ENCODE assay signal across 1 cellular context in the genomic region with DNA sequence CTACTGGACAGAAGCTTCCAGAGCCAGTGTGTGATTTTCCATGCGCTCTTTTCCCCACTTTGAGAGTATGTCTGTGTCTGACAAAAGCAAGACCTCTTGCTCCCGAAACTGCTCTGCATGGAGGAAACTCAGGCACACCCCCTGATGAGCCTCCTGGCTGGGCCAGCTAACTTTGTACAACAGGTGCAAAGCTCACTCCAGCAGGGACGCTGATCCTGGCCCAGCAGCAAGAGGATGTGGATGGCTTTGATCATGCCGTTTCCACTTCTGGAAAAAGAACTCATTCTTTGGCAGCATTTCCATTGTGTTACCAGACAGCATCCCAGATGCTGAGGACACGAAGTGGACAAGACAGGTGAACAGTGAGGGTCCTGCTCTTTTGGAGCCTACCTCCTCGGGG.
TF ChIP-seq lines count a peak whose summit lies in the region.

No MANE protein-coding gene starts in this region.

TF ChIP-seq in HepG2, 621 proteins besides CTCF, POLR2A, EP300 and RAD21 (continued from another document and continues in another):
- TF ChIP-seq, protein P1, sequence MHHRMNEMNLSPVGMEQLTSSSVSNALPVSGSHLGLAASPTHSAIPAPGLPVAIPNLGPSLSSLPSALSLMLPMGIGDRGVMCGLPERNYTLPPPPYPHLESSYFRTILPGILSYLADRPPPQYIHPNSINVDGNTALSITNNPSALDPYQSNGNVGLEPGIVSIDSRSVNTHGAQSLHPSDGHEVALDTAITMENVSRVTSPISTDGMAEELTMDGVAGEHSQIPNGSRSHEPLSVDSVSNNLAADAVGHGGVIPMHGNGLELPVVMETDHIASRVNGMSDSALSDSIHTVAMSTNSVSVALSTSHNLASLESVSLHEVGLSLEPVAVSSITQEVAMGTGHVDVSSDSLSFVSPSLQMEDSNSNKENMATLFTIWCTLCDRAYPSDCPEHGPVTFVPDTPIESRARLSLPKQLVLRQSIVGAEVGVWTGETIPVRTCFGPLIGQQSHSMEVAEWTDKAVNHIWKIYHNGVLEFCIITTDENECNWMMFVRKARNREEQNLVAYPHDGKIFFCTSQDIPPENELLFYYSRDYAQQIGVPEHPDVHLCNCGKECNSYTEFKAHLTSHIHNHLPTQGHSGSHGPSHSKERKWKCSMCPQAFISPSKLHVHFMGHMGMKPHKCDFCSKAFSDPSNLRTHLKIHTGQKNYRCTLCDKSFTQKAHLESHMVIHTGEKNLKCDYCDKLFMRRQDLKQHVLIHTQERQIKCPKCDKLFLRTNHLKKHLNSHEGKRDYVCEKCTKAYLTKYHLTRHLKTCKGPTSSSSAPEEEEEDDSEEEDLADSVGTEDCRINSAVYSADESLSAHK (CRISPR knock-in tag; IDR thresholded peaks at IDR 0.05; ENCODE audit: borderline replicate concordance), result no peak
- TF ChIP-seq SOX6 (IDR thresholded peaks at IDR 0.05), result no peak
- peak; percentile 89 for TF ChIP-seq SOX6 (CRISPR knock-in tag; IDR thresholded peaks at IDR 0.05)
- no peak for TF ChIP-seq ZNF883 (CRISPR knock-in tag; IDR thresholded peaks at IDR 0.05; ENCODE audit: not compliant biosample characterization)
- TF ChIP-seq EHMT2 (IDR thresholded peaks at IDR 0.05; ENCODE audit: borderline replicate concordance, low read depth, low read length), result peak; percentile 38; the same call in 1 of the 2 replicates
- TF ChIP-seq, protein P2, sequence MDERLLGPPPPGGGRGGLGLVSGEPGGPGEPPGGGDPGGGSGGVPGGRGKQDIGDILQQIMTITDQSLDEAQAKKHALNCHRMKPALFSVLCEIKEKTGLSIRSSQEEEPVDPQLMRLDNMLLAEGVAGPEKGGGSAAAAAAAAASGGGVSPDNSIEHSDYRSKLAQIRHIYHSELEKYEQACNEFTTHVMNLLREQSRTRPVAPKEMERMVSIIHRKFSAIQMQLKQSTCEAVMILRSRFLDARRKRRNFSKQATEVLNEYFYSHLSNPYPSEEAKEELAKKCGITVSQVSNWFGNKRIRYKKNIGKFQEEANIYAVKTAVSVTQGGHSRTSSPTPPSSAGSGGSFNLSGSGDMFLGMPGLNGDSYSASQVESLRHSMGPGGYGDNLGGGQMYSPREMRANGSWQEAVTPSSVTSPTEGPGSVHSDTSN (CRISPR knock-in tag; IDR thresholded peaks at IDR 0.05), result no peak
- no peak for TF ChIP-seq PHF8 (CRISPR knock-in tag; IDR thresholded peaks at IDR 0.05)
- TF ChIP-seq TBL1XR1 (IDR thresholded peaks at IDR 0.05; ENCODE audit: borderline replicate concordance, low read length, partially characterized antibody), result no peak
- no peak for TF ChIP-seq XBP1 (CRISPR knock-in tag; IDR thresholded peaks at IDR 0.05)
- no peak for TF ChIP-seq MIER3 (CRISPR knock-in tag; IDR thresholded peaks at IDR 0.05; ENCODE audit: borderline replicate concordance)
- TF ChIP-seq ZNF772 (CRISPR knock-in tag; IDR thresholded peaks at IDR 0.05), result peak; percentile 60; the same call in 1 of the 2 replicates
- peak; percentile 66; the same call in 1 of the 2 replicates for TF ChIP-seq TBX2 (CRISPR knock-in tag; IDR thresholded peaks at IDR 0.05; ENCODE audit: borderline replicate concordance)
- peak; percentile 13; the same call in 1 of the 2 replicates for TF ChIP-seq ZMYM3 (CRISPR knock-in tag; IDR thresholded peaks at IDR 0.05)
- no peak for TF ChIP-seq SRSF9 (IDR thresholded peaks at IDR 0.05; ENCODE audit: borderline replicate concordance, insufficient read depth, low read depth, low read length, poor library complexity, severe bottlenecking)
- TF ChIP-seq, protein P3, sequence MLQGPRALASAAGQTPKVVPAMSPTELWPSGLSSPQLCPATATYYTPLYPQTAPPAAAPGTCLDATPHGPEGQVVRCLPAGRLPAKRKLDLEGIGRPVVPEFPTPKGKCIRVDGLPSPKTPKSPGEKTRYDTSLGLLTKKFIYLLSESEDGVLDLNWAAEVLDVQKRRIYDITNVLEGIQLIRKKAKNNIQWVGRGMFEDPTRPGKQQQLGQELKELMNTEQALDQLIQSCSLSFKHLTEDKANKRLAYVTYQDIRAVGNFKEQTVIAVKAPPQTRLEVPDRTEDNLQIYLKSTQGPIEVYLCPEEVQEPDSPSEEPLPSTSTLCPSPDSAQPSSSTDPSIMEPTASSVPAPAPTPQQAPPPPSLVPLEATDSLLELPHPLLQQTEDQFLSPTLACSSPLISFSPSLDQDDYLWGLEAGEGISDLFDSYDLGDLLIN (CRISPR knock-in tag; IDR thresholded peaks at IDR 0.05; ENCODE audit: borderline replicate concordance), result no peak
- TF ChIP-seq, protein P4, sequence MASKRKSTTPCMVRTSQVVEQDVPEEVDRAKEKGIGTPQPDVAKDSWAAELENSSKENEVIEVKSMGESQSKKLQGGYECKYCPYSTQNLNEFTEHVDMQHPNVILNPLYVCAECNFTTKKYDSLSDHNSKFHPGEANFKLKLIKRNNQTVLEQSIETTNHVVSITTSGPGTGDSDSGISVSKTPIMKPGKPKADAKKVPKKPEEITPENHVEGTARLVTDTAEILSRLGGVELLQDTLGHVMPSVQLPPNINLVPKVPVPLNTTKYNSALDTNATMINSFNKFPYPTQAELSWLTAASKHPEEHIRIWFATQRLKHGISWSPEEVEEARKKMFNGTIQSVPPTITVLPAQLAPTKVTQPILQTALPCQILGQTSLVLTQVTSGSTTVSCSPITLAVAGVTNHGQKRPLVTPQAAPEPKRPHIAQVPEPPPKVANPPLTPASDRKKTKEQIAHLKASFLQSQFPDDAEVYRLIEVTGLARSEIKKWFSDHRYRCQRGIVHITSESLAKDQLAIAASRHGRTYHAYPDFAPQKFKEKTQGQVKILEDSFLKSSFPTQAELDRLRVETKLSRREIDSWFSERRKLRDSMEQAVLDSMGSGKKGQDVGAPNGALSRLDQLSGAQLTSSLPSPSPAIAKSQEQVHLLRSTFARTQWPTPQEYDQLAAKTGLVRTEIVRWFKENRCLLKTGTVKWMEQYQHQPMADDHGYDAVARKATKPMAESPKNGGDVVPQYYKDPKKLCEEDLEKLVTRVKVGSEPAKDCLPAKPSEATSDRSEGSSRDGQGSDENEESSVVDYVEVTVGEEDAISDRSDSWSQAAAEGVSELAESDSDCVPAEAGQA (IDR thresholded peaks at IDR 0.05; ENCODE audit: low read depth), result no peak
- TF ChIP-seq, protein P4 (CRISPR knock-in tag; IDR thresholded peaks at IDR 0.05; ENCODE audit: borderline replicate concordance), result no peak
- no peak for TF ChIP-seq STAG1 (CRISPR knock-in tag; IDR thresholded peaks at IDR 0.05)
- no peak for TF ChIP-seq ZNF232 (CRISPR knock-in tag; IDR thresholded peaks at IDR 0.05; ENCODE audit: borderline replicate concordance)
- TF ChIP-seq ZNF788 (CRISPR knock-in tag; IDR thresholded peaks at IDR 0.05; ENCODE audit: borderline replicate concordance), result peak; percentile 54; the same call in 1 of the 2 replicates
- no peak for TF ChIP-seq ZNF564 (CRISPR knock-in tag; IDR thresholded peaks at IDR 0.05)
- TF ChIP-seq HNRNPUL1 (IDR thresholded peaks at IDR 0.05; ENCODE audit: low read depth, low read length), result no peak
- no peak for TF ChIP-seq ZNF354B (CRISPR knock-in tag; IDR thresholded peaks at IDR 0.05)
- no peak for TF ChIP-seq YY1 (IDR thresholded peaks at IDR 0.05; ENCODE audit: insufficient read depth, insufficient replicate concordance, low read depth, low read length)
- peak; percentile 51; the same call in 1 of the 2 replicates for TF ChIP-seq RARA (CRISPR knock-in tag; IDR thresholded peaks at IDR 0.05)
- no peak for TF ChIP-seq ZNF562 (CRISPR knock-in tag; IDR thresholded peaks at IDR 0.05; ENCODE audit: borderline replicate concordance)
- no peak for TF ChIP-seq MTF2 (CRISPR knock-in tag; IDR thresholded peaks at IDR 0.05; ENCODE audit: borderline replicate concordance)
- TF ChIP-seq KLF12 (CRISPR knock-in tag; IDR thresholded peaks at IDR 0.05; ENCODE audit: borderline replicate concordance), result no peak
- TF ChIP-seq ZNF563 (CRISPR knock-in tag; IDR thresholded peaks at IDR 0.05), result no peak
- TF ChIP-seq FOXK1 (CRISPR knock-in tag; IDR thresholded peaks at IDR 0.05; ENCODE audit: borderline replicate concordance, low read depth), result 0 out of 2 replicates have a peak, but pooled peaks have one; percentile 37
- TF ChIP-seq, protein P5, sequence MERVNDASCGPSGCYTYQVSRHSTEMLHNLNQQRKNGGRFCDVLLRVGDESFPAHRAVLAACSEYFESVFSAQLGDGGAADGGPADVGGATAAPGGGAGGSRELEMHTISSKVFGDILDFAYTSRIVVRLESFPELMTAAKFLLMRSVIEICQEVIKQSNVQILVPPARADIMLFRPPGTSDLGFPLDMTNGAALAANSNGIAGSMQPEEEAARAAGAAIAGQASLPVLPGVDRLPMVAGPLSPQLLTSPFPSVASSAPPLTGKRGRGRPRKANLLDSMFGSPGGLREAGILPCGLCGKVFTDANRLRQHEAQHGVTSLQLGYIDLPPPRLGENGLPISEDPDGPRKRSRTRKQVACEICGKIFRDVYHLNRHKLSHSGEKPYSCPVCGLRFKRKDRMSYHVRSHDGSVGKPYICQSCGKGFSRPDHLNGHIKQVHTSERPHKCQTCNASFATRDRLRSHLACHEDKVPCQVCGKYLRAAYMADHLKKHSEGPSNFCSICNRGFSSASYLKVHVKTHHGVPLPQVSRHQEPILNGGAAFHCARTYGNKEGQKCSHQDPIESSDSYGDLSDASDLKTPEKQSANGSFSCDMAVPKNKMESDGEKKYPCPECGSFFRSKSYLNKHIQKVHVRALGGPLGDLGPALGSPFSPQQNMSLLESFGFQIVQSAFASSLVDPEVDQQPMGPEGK (CRISPR knock-in tag; IDR thresholded peaks at IDR 0.05), result peak; percentile 23; the same call in 1 of the 2 replicates
- TF ChIP-seq ZEB1 (IDR thresholded peaks at IDR 0.05; ENCODE audit: insufficient replicate concordance, low read depth), result peak; percentile 27
- TF ChIP-seq ARID2 (CRISPR knock-in tag; IDR thresholded peaks at IDR 0.05; ENCODE audit: borderline replicate concordance), result no peak
- TF ChIP-seq AGO1 (IDR thresholded peaks at IDR 0.05; ENCODE audit: low read depth, low read length, poor library complexity, severe bottlenecking), result no peak
- peak; percentile 32; the same call in 1 of the 2 replicates for TF ChIP-seq FOSL2 (CRISPR knock-in tag; IDR thresholded peaks at IDR 0.05)
- TF ChIP-seq PHF5A (CRISPR knock-in tag; IDR thresholded peaks at IDR 0.05; ENCODE audit: low read depth, unreplicated experiment), result no peak
- no peak for TF ChIP-seq ZNF326 (CRISPR knock-in tag; IDR thresholded peaks at IDR 0.05; ENCODE audit: borderline replicate concordance)
- no peak for TF ChIP-seq TCF12 (IDR thresholded peaks at IDR 0.05)
- TF ChIP-seq TCF12 (CRISPR knock-in tag; IDR thresholded peaks at IDR 0.05), result no peak
- no peak for TF ChIP-seq RNF2 (conservative IDR thresholded peaks at IDR 0.05; ENCODE audit: low read depth)
- no peak for TF ChIP-seq RAD51 (IDR thresholded peaks at IDR 0.05; ENCODE audit: borderline replicate concordance)
- TF ChIP-seq ZFP36 (IDR thresholded peaks at IDR 0.05; ENCODE audit: borderline replicate concordance, low read depth, low read length, partially characterized antibody), result no peak
- no peak for TF ChIP-seq ZBTB42 (CRISPR knock-in tag; IDR thresholded peaks at IDR 0.05)
- TF ChIP-seq ZNF432 (CRISPR knock-in tag; IDR thresholded peaks at IDR 0.05; ENCODE audit: borderline replicate concordance), result no peak
- no peak for TF ChIP-seq PHF20 (CRISPR knock-in tag; IDR thresholded peaks at IDR 0.05)
- TF ChIP-seq ISL2 (CRISPR knock-in tag; IDR thresholded peaks at IDR 0.05), result no peak
- TF ChIP-seq, protein P6, sequence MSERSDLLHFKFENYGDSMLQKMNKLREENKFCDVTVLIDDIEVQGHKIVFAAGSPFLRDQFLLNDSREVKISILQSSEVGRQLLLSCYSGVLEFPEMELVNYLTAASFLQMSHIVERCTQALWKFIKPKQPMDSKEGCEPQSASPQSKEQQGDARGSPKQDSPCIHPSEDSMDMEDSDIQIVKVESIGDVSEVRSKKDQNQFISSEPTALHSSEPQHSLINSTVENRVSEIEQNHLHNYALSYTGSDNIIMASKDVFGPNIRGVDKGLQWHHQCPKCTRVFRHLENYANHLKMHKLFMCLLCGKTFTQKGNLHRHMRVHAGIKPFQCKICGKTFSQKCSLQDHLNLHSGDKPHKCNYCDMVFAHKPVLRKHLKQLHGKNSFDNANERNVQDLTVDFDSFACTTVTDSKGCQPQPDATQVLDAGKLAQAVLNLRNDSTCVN (CRISPR knock-in tag; IDR thresholded peaks at IDR 0.05; ENCODE audit: borderline replicate concordance), result peak; percentile 83; the same call in 1 of the 2 replicates
- TF ChIP-seq MAF1 (CRISPR knock-in tag; IDR thresholded peaks at IDR 0.05; ENCODE audit: borderline replicate concordance), result no peak
- no peak for TF ChIP-seq BHLHE40 (IDR thresholded peaks at IDR 0.05; ENCODE audit: low read length)
- TF ChIP-seq, protein P7, sequence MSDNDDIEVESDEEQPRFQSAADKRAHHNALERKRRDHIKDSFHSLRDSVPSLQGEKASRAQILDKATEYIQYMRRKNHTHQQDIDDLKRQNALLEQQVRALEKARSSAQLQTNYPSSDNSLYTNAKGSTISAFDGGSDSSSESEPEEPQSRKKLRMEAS (IDR thresholded peaks at IDR 0.05), result peak; percentile 36; the same call in 1 of the 2 replicates
- TF ChIP-seq RBFOX2 (IDR thresholded peaks at IDR 0.05; ENCODE audit: low read depth, low read length), result no peak
- no peak for TF ChIP-seq ZNF24 (IDR thresholded peaks at IDR 0.05)
- TF ChIP-seq, protein P8, sequence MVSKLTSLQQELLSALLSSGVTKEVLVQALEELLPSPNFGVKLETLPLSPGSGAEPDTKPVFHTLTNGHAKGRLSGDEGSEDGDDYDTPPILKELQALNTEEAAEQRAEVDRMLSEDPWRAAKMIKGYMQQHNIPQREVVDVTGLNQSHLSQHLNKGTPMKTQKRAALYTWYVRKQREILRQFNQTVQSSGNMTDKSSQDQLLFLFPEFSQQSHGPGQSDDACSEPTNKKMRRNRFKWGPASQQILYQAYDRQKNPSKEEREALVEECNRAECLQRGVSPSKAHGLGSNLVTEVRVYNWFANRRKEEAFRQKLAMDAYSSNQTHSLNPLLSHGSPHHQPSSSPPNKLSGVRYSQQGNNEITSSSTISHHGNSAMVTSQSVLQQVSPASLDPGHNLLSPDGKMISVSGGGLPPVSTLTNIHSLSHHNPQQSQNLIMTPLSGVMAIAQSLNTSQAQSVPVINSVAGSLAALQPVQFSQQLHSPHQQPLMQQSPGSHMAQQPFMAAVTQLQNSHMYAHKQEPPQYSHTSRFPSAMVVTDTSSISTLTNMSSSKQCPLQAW (CRISPR knock-in tag; IDR thresholded peaks at IDR 0.05), result no peak
- no peak for TF ChIP-seq ZNF530 (CRISPR knock-in tag; IDR thresholded peaks at IDR 0.05; ENCODE audit: low read depth)
